Comparison of ENCODE assay signal across 14 cellular contexts in the genomic region with DNA sequence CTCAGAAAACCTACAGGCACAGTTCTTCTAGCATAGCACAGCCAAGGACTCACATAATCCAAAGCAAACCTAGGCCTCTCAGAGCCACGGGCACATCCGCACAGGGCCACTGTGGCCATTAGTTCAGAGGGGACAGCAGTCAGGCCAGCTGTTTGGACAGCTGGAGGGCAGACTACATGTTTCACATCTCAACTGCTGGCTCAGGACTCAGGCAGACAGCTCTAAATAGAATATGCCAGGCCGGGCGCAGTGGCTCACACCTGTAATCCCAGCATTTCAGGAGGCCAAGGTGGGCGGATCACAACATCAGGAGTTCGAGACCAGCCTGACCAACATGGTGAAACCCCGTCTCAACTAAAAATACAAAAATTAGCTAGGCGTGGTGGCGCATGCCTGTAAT. TPM values are rescaled to one million over a fixed set of nuclear protein-coding genes. Genes with fewer than 3 reads are reported as not detected.
DNase-seq lines count a peak whose midpoint lies in the region; ATAC-seq and TF ChIP-seq lines count a peak whose summit lies in the region.
"Had no signal": no experiment of that assay in that cellular context is flagged by ENCODE, and none has a peak within 500 bp of the region (broad histone marks: within the 10 kb centered on the region; RNA-seq: fewer than 3 reads in every experiment).

No MANE protein-coding gene starts in this region.

- H3K9ac ChIP-seq in BLaER1: peak overlapping the region; percentile 56; the same call in 1 of the 2 replicates
- peak overlapping the region in 8 of 11 experiments; percentile 11 to 66 (median 45); a peak in 9 of 22 replicates for H3K9ac ChIP-seq in BLaER1 treated with 17β-estradiol and CSF1 and Interleukin-3, amounts not matched to agents 10 nM and 100 nM

- no peak overlapping the region for H3K4me3 ChIP-seq in BLaER1
- H3K4me3 ChIP-seq in BLaER1 treated with 17β-estradiol and CSF1 and Interleukin-3, amounts not matched to agents 10 nM and 100 nM: no peak overlapping the region
- peak overlapping the region; percentile 18; the same call in 1 of the 2 replicates for H3K4me3 ChIP-seq in Jurkat, Clone E6-1 (ENCODE audit: low read length)
- H3K4me3 ChIP-seq in osteoblast (ENCODE audit: insufficient read depth, low read length): no peak overlapping the region
- H3K4me3 ChIP-seq: A549 had no signal

- no peak for ATAC-seq in effector memory CD8-positive, alpha-beta T cell (replicated peaks)
- no peak for ATAC-seq in WTC11
- ATAC-seq: A549 had no signal

- no peaks in the 10 kb centered on the region for H3K9me3 Mint-ChIP-seq in effector memory CD8-positive, alpha-beta T cell
- no peaks in the 10 kb centered on the region for H3K9me3 Mint-ChIP-seq in WTC11
- H3K9me3 Mint-ChIP-seq: CD4-positive, CD25-positive, alpha-beta regulatory T cell; H9; IgD-negative memory B cell had no signal

- peaks cover 27% of the 10 kb centered on the region for H3K4me1 ChIP-seq in BLaER1
- peaks cover 0 to 28% (median 25%) of the 10 kb centered on the region in 10 experiments; a peak in 16 of 20 replicates for H3K4me1 ChIP-seq in BLaER1 treated with 17β-estradiol and CSF1 and Interleukin-3, amounts not matched to agents 10 nM and 100 nM
- H3K4me1 ChIP-seq in osteoblast (ENCODE audit: insufficient read depth, low read length): no peaks in the 10 kb centered on the region
- H3K4me1 ChIP-seq: A549 had no signal

- H2AFZ ChIP-seq in osteoblast (ENCODE audit: low read length): no peak overlapping the region

- no peaks in the 10 kb centered on the region for H3K79me2 ChIP-seq in osteoblast (ENCODE audit: insufficient read depth, low read length)

- H3K27ac Mint-ChIP-seq in effector memory CD8-positive, alpha-beta T cell: peak overlapping the region; percentile 72 to 84
- no peak overlapping the region; the same call in 1 of the 2 replicates for H3K27ac Mint-ChIP-seq in WTC11

- H3K27me3 ChIP-seq in BLaER1 (no peaks in the 10 kb centered on the region), osteoblast (ENCODE audit: insufficient read depth, low read length) (no peaks in the 10 kb centered on the region)
- no peaks in the 10 kb centered on the region for H3K27me3 ChIP-seq in BLaER1 treated with 17β-estradiol and CSF1 and Interleukin-3, amounts not matched to agents 10 nM and 100 nM

- POLR2A ChIA-PET in WTC11 (lab: Charles Lee): no interaction called here

- no peaks in the 10 kb centered on the region for H3K9me3 ChIP-seq in BLaER1
- no peaks in the 10 kb centered on the region for H3K9me3 ChIP-seq in BLaER1 treated with 17β-estradiol and CSF1 and Interleukin-3, amounts not matched to agents 10 nM and 100 nM (replicated peaks in 1 of 11)
- no peaks in the 10 kb centered on the region for H3K9me3 ChIP-seq in osteoblast (ENCODE audit: low read depth, low read length)
- H3K9me3 ChIP-seq: A549 had no signal

- peaks cover 6 to 15% of the 10 kb centered on the region in 2 donors for H3K4me1 Mint-ChIP-seq in effector memory CD8-positive, alpha-beta T cell (ENCODE audit: low read depth in 2 of 2)
- no peaks in the 10 kb centered on the region for H3K4me1 Mint-ChIP-seq in WTC11
- H3K4me1 Mint-ChIP-seq: H9, IgD-negative memory B cell had no signal

- H3K36me3 ChIP-seq in BLaER1 (peaks cover 100% of the 10 kb centered on the region), osteoblast (ENCODE audit: insufficient read depth, low read length) (peaks cover 85% of the 10 kb centered on the region)
- H3K36me3 ChIP-seq in BLaER1 treated with 17β-estradiol and CSF1 and Interleukin-3, amounts not matched to agents 10 nM and 100 nM: peaks cover 99 to 100% (median 100%) of the 10 kb centered on the region in 11 experiments

- no peak for DNase-seq in Jurkat, Clone E6-1 (ENCODE audit: low read depth, low spot score)
- no peak for DNase-seq in effector memory CD8-positive, alpha-beta T cell
- DNase-seq in osteoblast (ENCODE audit: insufficient read length, low spot score, missing footprints) (no peak), WTC11 (ENCODE audit: low spot score) (no peak), HuH-7 (ENCODE audit: low spot score) (no peak)
- DNase-seq: CD4-positive, CD25-positive, alpha-beta regulatory T cell; DND-41; GDM1; GOT3; H9 had no signal

- no peaks in the 10 kb centered on the region for H3K27me3 Mint-ChIP-seq in effector memory CD8-positive, alpha-beta T cell
- H3K27me3 Mint-ChIP-seq in WTC11 (ENCODE audit: low read depth): no peaks in the 10 kb centered on the region; the same call in 1 of the 2 replicates
- H3K27me3 Mint-ChIP-seq: CD4-positive, CD25-positive, alpha-beta regulatory T cell; IgD-negative memory B cell had no signal

- no peak overlapping the region for H3K4me3 Mint-ChIP-seq in effector memory CD8-positive, alpha-beta T cell
- H3K4me3 Mint-ChIP-seq in WTC11: no peak overlapping the region
- H3K4me3 Mint-ChIP-seq: H9, IgD-negative memory B cell had no signal

- CTCF ChIA-PET in WTC11 (lab: Charles Lee): no interaction called here

- peak overlapping the region; percentile 64 for H3K4me2 ChIP-seq in BLaER1
- peak overlapping the region in 9 of 11 experiments; percentile 3 to 71 (median 51); a peak in 16 of 22 replicates for H3K4me2 ChIP-seq in BLaER1 treated with 17β-estradiol and CSF1 and Interleukin-3, amounts not matched to agents 10 nM and 100 nM
- H3K4me2 ChIP-seq in osteoblast (ENCODE audit: insufficient read depth, low read length): no peak overlapping the region
- H3K4me2 ChIP-seq: A549 had no signal

- H4K20me1 ChIP-seq in BLaER1 (peaks cover 44% of the 10 kb centered on the region), osteoblast (ENCODE audit: insufficient read depth, low read length) (peaks cover 11% of the 10 kb centered on the region)
- peaks cover 65 to 100% (median 96%) of the 10 kb centered on the region in 11 experiments for H4K20me1 ChIP-seq in BLaER1 treated with 17β-estradiol and CSF1 and Interleukin-3, amounts not matched to agents 10 nM and 100 nM

- TF ChIP-seq CTCF in osteoblast (IDR thresholded peaks at IDR 0.05; ENCODE audit: extremely low read depth, low read depth, low read length) (no peak), WTC11 (IDR thresholded peaks at IDR 0.05) (no peak)

- peaks cover 100% of the 10 kb centered on the region for H3K36me3 Mint-ChIP-seq in effector memory CD8-positive, alpha-beta T cell (ENCODE audit: insufficient read depth)
- H3K36me3 Mint-ChIP-seq in WTC11: peaks cover 79% of the 10 kb centered on the region

- H3K27ac ChIP-seq in BLaER1: peak overlapping the region; percentile 66
- peak overlapping the region in 7 of 11 experiments; percentile 8 to 49 (median 28); a peak in 7 of 22 replicates for H3K27ac ChIP-seq in BLaER1 treated with 17β-estradiol and CSF1 and Interleukin-3, amounts not matched to agents 10 nM and 100 nM
- no peak overlapping the region for H3K27ac ChIP-seq in osteoblast (ENCODE audit: low read depth, low read length)
- H3K27ac ChIP-seq: A549 had no signal

TF ChIP-seq in WTC11, 78 proteins besides CTCF, POLR2A, EP300 and RAD21 (continues in another document):
- TF ChIP-seq ZNF425 (CRISPR knock-in tag; conservative IDR thresholded peaks at IDR 0.05) (no peak), SP1 (CRISPR knock-in tag; conservative IDR thresholded peaks at IDR 0.05) (no peak), MYBL2 (CRISPR knock-in tag; IDR thresholded peaks at IDR 0.05) (no peak)
- TF ChIP-seq, protein P1, sequence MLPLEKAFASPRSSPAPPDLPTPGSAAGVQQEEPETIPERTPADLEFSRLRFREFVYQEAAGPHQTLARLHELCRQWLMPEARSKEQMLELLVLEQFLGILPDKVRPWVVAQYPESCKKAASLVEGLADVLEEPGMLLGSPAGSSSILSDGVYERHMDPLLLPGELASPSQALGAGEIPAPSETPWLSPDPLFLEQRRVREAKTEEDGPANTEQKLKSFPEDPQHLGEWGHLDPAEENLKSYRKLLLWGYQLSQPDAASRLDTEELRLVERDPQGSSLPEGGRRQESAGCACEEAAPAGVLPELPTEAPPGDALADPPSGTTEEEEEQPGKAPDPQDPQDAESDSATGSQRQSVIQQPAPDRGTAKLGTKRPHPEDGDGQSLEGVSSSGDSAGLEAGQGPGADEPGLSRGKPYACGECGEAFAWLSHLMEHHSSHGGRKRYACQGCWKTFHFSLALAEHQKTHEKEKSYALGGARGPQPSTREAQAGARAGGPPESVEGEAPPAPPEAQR (CRISPR knock-in tag; IDR thresholded peaks at IDR 0.05): no peak

RNA-seq across cellular contexts. Expression of gene SAFB2, which starts 26.8 kb away (rescaled TPM):
- 70.9 TPM for polyA plus RNA-seq in Jurkat, Clone E6-1 (2012; ENCODE audit: insufficient read depth, insufficient read length)
- total RNA-seq in osteoblast: 38.0 and 43.0 TPM in 2 replicates
- 70.0 to 100 TPM (median 77.8 TPM) in 3 replicates for total RNA-seq in WTC11 (2021)

RNA-seq across cellular contexts. Expression of gene SAFB, which starts 27.1 kb away (rescaled TPM):
- polyA plus RNA-seq in Jurkat, Clone E6-1 (2012; ENCODE audit: insufficient read depth, insufficient read length): 107 TPM
- total RNA-seq in osteoblast (33.7 and 42.4 TPM in 2 replicates), WTC11 (2021) (106 to 141 TPM (median 110 TPM) in 3 replicates)

RNA-seq across cellular contexts. Expression of gene TINCR, which starts 28.0 kb away (rescaled TPM):
- polyA plus RNA-seq in Jurkat, Clone E6-1 (2012; ENCODE audit: insufficient read depth, insufficient read length): 1.1 TPM
- total RNA-seq in osteoblast (under 0.01 and 0.36 TPM in 2 replicates), WTC11 (2021) (0.60 to 0.85 TPM (median 0.76 TPM) in 3 replicates)
- polyA plus RNA-seq: CD4-positive, CD25-positive, alpha-beta regulatory T cell; IgD-negative memory B cell had no signal
